Comparison of ENCODE assay signal across 8 cellular contexts in genomic region chr14:48398675-48399282, GRCh38.
A peak's percentile ranks its signal among the peaks of the same experiment; 100 is the strongest.
DNase-seq lines count a peak whose midpoint lies in the region; ATAC-seq, FAIRE-seq and TF ChIP-seq lines count a peak whose summit lies in the region.

No MANE protein-coding gene starts in this region.

- no peak for FAIRE-seq in H54 (lab: Jason Lieb, UNC)

- H3K4me3 ChIP-seq in astrocyte of the cerebellum (ENCODE audit: low read depth, low read length): no peak overlapping the region

- TF ChIP-seq CTCF in astrocyte of the cerebellum (IDR thresholded peaks at IDR 0.05; ENCODE audit: low read depth, low read length, missing control alignments): peak; percentile 65

- DNase-seq in Ammon's horn (ENCODE audit: low spot score) (peak; percentile 42), H54 (ENCODE audit: insufficient read length, low spot score) (peak; percentile 3), NCI-H2107 (lab: John Stamatoyannopoulos, UW) (peak; percentile 16), astrocyte of the cerebellum (ENCODE audit: low read depth) (peak; percentile 28), left kidney (ENCODE audit: low read depth, low spot score) (peak; percentile 79)
- DNase-seq in activated CD4-positive, alpha-beta T cell treated with anti-CD3 and anti-CD28 coated beads for 48 hours: no peak
- no peak for DNase-seq in activated CD4-positive, alpha-beta T cell treated with anti-CD3 and anti-CD28 coated beads for 4 hours

- in situ Hi-C loops in astrocyte of the cerebellum (cut with HindIII; ENCODE audit: low sequenced_read_pairs): no loop called here

- no peak for ATAC-seq in GM19023 (IDR thresholded peaks at IDR 0.05; ENCODE audit: unreplicated experiment)

- no peak for TF ChIP-seq POLR2A in H54 (IDR thresholded peaks at IDR 0.05; ENCODE audit: low read depth, low read length)

Comparison
In these comparisons a context has a peak if more than half of its experiments do, and no peak if none do; other contexts are left out.
1. DNase-seq: peak in Ammon's horn (single experiment), H54 (single experiment), NCI-H2107 (single experiment), astrocyte of the cerebellum (single experiment) and left kidney (single experiment); none in activated CD4-positive, alpha-beta T cell treated with anti-CD3 and anti-CD28 coated beads for 48 hours (single experiment) and activated CD4-positive, alpha-beta T cell treated with anti-CD3 and anti-CD28 coated beads for 4 hours (0 of 2).